19 cellular contexts compared by ENCODE assay signal in the genomic region with DNA sequence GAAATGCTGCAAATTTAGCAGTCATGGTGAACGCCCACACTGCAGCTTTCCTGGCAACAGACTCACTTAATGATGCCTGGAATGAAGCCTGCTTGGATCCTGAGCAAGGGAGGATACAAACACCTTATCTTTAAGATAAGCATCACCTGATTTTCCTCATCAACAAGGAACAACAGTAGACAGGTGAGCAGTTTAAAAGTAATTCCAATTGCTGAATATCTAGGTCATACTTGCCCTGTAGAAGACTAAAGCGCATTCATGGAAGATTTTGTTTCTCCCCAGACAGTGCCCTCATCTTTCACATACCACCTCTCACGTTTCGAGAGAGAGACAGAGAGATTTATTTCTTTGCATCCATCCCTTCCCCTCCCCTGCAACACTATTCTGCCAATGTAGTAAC.
"Had no signal": no experiment of that assay in that cellular context is flagged by ENCODE, and none has a peak within 500 bp of the region (broad histone marks: within the 10 kb centered on the region; RNA-seq: fewer than 3 reads in every experiment).

No MANE protein-coding gene starts in this region.

- H3K9me3 Mint-ChIP-seq: immature natural killer cell had no signal

- H3K4me1 Mint-ChIP-seq: immature natural killer cell, memory B cell had no signal

- DNase-seq: dermis blood vessel endothelial cell; dorsolateral prefrontal cortex; effector CD4-positive, alpha-beta T cell; effector memory CD4-positive, alpha-beta T cell; heart left ventricle; hypothalamus; immature natural killer cell; islet precursor cell; kidney; kidney glomerular epithelial cell; left colon; left lung; left ventricle myocardium superior; lower lobe of right lung; mesendoderm; midbrain had no signal

- H3K27me3 Mint-ChIP-seq: memory B cell had no signal

- ATAC-seq: foreskin keratinocyte, gastroesophageal sphincter, heart left ventricle, left colon, left lung, left ventricle myocardium superior, lower lobe of right lung had no signal

- H3K27ac Mint-ChIP-seq: immature natural killer cell, memory B cell had no signal

- H3K4me3 Mint-ChIP-seq: immature natural killer cell, memory B cell had no signal

- H3K36me3 Mint-ChIP-seq: immature natural killer cell, memory B cell had no signal
